In genomic region chr6:44172759-44173500, GRCh38 we compare ENCODE assay signal across 8 cellular contexts. TPM values are rescaled to one million over a fixed set of nuclear protein-coding genes. Genes with fewer than 3 reads are reported as not detected.
DNase-seq lines count a peak whose midpoint lies in the region; ATAC-seq and TF ChIP-seq lines count a peak whose summit lies in the region.

No MANE protein-coding gene starts in this region.

- no peak overlapping the region for H3K4me3 ChIP-seq in GM12875 (ENCODE audit: low read depth, low read length)
- H3K4me3 ChIP-seq in coronary artery: no peak overlapping the region
- no peak overlapping the region for H3K4me3 ChIP-seq in lower lobe of right lung

- peak; percentile 88 for TF ChIP-seq CTCF in GM12875 (IDR thresholded peaks at IDR 0.05; ENCODE audit: borderline replicate concordance, insufficient read depth, low read depth, low read length)
- peak; percentile 79 for TF ChIP-seq CTCF in coronary artery (IDR thresholded peaks at IDR 0.05)
- TF ChIP-seq CTCF in lower lobe of right lung (IDR thresholded peaks at IDR 0.05): peak; percentile 89

- no peaks in the 10 kb centered on the region for H3K36me3 ChIP-seq in lower lobe of right lung

- peak; percentile 79 for DNase-seq in A172 (ENCODE audit: low spot score)
- peak; percentile 54 to 91 for DNase-seq in NCI-H526 (lab: John Stamatoyannopoulos, UW)
- peak; percentile 88 for DNase-seq in activated CD4-positive, alpha-beta T cell treated with anti-CD3 and anti-CD28 coated beads for 48 hours
- DNase-seq in coronary artery (ENCODE audit: low spot score): peak; percentile 89
- DNase-seq in lower lobe of right lung: peak; percentile 88
- DNase-seq in stimulated activated CD8-positive, alpha-beta memory T cell treated with anti-CD3 and anti-CD28 coated beads, Interleukin-12 subunit alpha, Interleukin-12 subunit beta, amount 100 ng/mL, for 1 hour (ENCODE audit: low read depth): peak; percentile 67

- no peaks in the 10 kb centered on the region for H3K9me3 ChIP-seq in lower lobe of right lung

- intact Hi-C loops in lower lobe of right lung (cut with DNase I): loop anchor here (10.0 kb wide), 1 partner anchor 62 kb away; no protein-coding TSS in a partner anchor

- ATAC-seq in HG03135 (IDR thresholded peaks at IDR 0.05; ENCODE audit: unreplicated experiment) (peak; percentile 66), lower lobe of right lung (peak; percentile 94 to 95)

- H3K27me3 ChIP-seq in lower lobe of right lung (ENCODE audit: low read depth): no peaks in the 10 kb centered on the region

- H3K4me1 ChIP-seq in lower lobe of right lung: peaks cover 3% of the 10 kb centered on the region

- H3K27ac ChIP-seq in coronary artery (no peak overlapping the region), lower lobe of right lung (no peak overlapping the region)

RNA-seq across cellular contexts. Expression of gene CAPN11, which starts 14.3 kb away (rescaled TPM):
- not detected in 2 replicates for total RNA-seq in A172 (2014; rRNA removed; shearing (Covaris generic))
- 0.27 TPM for total RNA-seq in lower lobe of right lung

RNA-seq across cellular contexts. Expression of gene MYMX, which starts 43.8 kb away (rescaled TPM):
- total RNA-seq in A172 (2014; rRNA removed; shearing (Covaris generic)): not detected in 2 replicates
- total RNA-seq in lower lobe of right lung: not detected

RNA-seq across cellular contexts. Expression of gene TMEM63B, which starts 45.6 kb away (rescaled TPM):
- total RNA-seq in A172 (2014; rRNA removed; shearing (Covaris generic)): 43.1 and 47.9 TPM in 2 replicates
- total RNA-seq in lower lobe of right lung: 99.2 TPM

RNA-seq across cellular contexts. Expression of gene MRPL14, which starts 45.7 kb away (rescaled TPM):
- 136 and 149 TPM in 2 replicates for total RNA-seq in A172 (2014; rRNA removed; shearing (Covaris generic))
- total RNA-seq in lower lobe of right lung: 83.9 TPM

RNA-seq across cellular contexts. Expression of gene SLC29A1, which starts 50.5 kb away (rescaled TPM):
- 24.7 and 26.2 TPM in 2 replicates for total RNA-seq in A172 (2014; rRNA removed; shearing (Covaris generic))
- total RNA-seq in lower lobe of right lung: 36.2 TPM
